ENCODE assay signal across 25 cellular contexts in the genomic region with DNA sequence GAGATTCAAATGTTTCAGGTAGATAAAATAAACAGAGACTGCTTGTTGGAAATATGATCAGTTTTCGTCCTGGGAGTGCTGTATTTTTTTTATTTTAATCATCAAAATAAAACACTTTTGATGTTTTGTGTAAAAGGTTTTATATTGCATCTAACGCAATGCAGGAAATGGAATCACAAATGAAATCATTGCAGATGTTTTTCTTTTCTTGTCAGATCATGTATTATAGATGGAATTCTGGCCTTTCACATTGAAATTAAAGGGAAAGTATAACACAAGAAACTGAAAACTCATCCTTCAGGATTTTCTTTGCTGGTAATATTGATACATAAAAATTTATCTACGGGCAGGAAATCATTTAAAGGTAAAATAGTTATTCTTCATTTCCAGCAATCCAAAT.
DNase-seq lines count a peak whose midpoint lies in the region; TF ChIP-seq lines count a peak whose summit lies in the region.
"Had no signal": no experiment of that assay in that cellular context is flagged by ENCODE, and none has a peak within 500 bp of the region (broad histone marks: within the 10 kb centered on the region; RNA-seq: fewer than 3 reads in every experiment).

No MANE protein-coding gene starts in this region.

- DNase-seq in MCF 10A (ENCODE audit: unreplicated experiment) (no peak), breast epithelium (ENCODE audit: low spot score in 2 of 2) (no peak), PC-9 (no peak), epithelial cell of prostate (ENCODE audit: low read depth, low spot score) (no peak), smooth muscle cell (lab: John Stamatoyannopoulos, UW; ENCODE audit: unreplicated experiment) (no peak), NCI-H2107 treated with DMSO at 0.1 percent for 48 hours (lab: John Stamatoyannopoulos, UW; ENCODE audit: unreplicated experiment) (no peak), DMS153 treated with DMSO at 0.1 percent for 48 hours (lab: John Stamatoyannopoulos, UW; ENCODE audit: unreplicated experiment) (no peak)
- DNase-seq in stimulated activated CD4-positive, alpha-beta T cell treated with anti-CD3 and anti-CD28 coated beads, Interleukin-1b, Interleukin-23, amount 100 ng/mL, for 48 hours, result no peak
- DNase-seq: activated effector memory CD4-positive, alpha-beta T cell treated with anti-CD3 and anti-CD28 coated beads, Interleukin-2, amount 50 U/mL, for 16 hours; effector CD4-positive, alpha-beta T cell; NCI-H1436 treated with DMSO at 0.1 percent for 48 hours; NCI-H510A; NK-92 treated with Interleukin-12 subunit alpha and Interleukin-12 subunit beta, amount 100 ng/mL, for 24 hours; Peyer's patch; SJCRH30; stimulated activated CD4-positive, alpha-beta T cell treated with anti-CD3 and anti-CD28 coated beads, Interleukin-2, amount 100 ng/mL, for 24 hours; upper lobe of left lung had no signal

- no peaks in the 10 kb centered on the region for H3K9me3 ChIP-seq in breast epithelium
- no peaks in the 10 kb centered on the region for H3K9me3 ChIP-seq in PC-9 (ENCODE audit: insufficient read depth, low read depth)
- H3K9me3 ChIP-seq in smooth muscle cell (replicated peaks; ENCODE audit: low read depth), result no peaks in the 10 kb centered on the region
- H3K9me3 ChIP-seq: esophagus muscularis mucosa, neutrophil, Peyer's patch, prostate gland, SJCRH30, upper lobe of left lung had no signal

- no TSS peak for BruUV-seq in MCF 10A (replicated peaks; lab: Mats Ljungman, UMichigan)
- no TSS peak for BruUV-seq in PC-9 (replicated peaks; lab: Mats Ljungman, UMichigan)

- peak overlapping the region; percentile 33 for H3K9ac ChIP-seq in smooth muscle cell (ENCODE audit: low read depth)

- intact Hi-C loops in MCF 10A (cut with micrococcal nuclease) (no loop called here), breast epithelium (cut with DNase I; ENCODE audit: low total_unique reads) (no loop called here), PC-9 (cut with micrococcal nuclease; ENCODE audit: unreplicated experiment) (no loop called here)

- no peaks in the 10 kb centered on the region for H3K9me3 Mint-ChIP-seq in MCF 10A (ENCODE audit: unreplicated experiment)
- H3K9me3 Mint-ChIP-seq: brain; T-helper 1 cell treated with Interleukin-12 subunit alpha and Interleukin-12 subunit beta and Interleukin-4 antibody, amounts not matched to agents 30 μg/mL and 1 μg/mL, for 36 hours had no signal

- 84% methylated on average over 3 of the region's 3 CpGs for WGBS in smooth muscle cell (ENCODE audit: low lambda C conversion rate)

- H3K36me3 Mint-ChIP-seq in MCF 10A (ENCODE audit: insufficient read depth, unreplicated experiment), result no peaks in the 10 kb centered on the region
- H3K36me3 Mint-ChIP-seq: brain had no signal

- peak overlapping the region; percentile 90 for H3K27ac Mint-ChIP-seq in MCF 10A (ENCODE audit: low read depth, unreplicated experiment)
- H3K27ac Mint-ChIP-seq: B cell; brain; T-helper 1 cell treated with Interleukin-12 subunit alpha and Interleukin-12 subunit beta and Interleukin-4 antibody, amounts not matched to agents 30 μg/mL and 1 μg/mL, for 36 hours had no signal

- TF ChIP-seq POLR2A in breast epithelium (IDR thresholded peaks at IDR 0.05), result no peak

- H3K4me3 ChIP-seq in breast epithelium (no peak overlapping the region), PC-9 (0 out of 2 replicates have a peak overlapping the region, but pooled peaks have one; percentile 9), smooth muscle cell (no peak overlapping the region)
- H3K4me3 ChIP-seq: esophagus muscularis mucosa, K562, Peyer's patch, prostate gland, SJCRH30, skin epidermis, upper lobe of left lung had no signal

- CTCF ChIA-PET in MCF 10A (lab: Yijun Ruan, JAX) (no interaction called here), PC-9 (lab: Charles Lee) (no interaction called here)

- H3K4me2 ChIP-seq in PC-9 (peak overlapping the region; percentile 14), smooth muscle cell (peak overlapping the region; percentile 74)

- H4K20me1 ChIP-seq in PC-9 (ENCODE audit: insufficient read depth) (no peaks in the 10 kb centered on the region), smooth muscle cell (ENCODE audit: low read depth) (no peaks in the 10 kb centered on the region)

- H3K27ac ChIP-seq in breast epithelium, result no peak overlapping the region
- no peak overlapping the region for H3K27ac ChIP-seq in PC-9
- H3K27ac ChIP-seq in epithelial cell of prostate, result peak overlapping the region; percentile 86
- H3K27ac ChIP-seq in smooth muscle cell (ENCODE audit: low read depth), result no peak overlapping the region
- H3K27ac ChIP-seq: esophagus muscularis mucosa, neutrophil, Peyer's patch, prostate gland, SJCRH30, skin epidermis, upper lobe of left lung had no signal

- H3K79me2 ChIP-seq in PC-9 (ENCODE audit: low read depth), result no peaks in the 10 kb centered on the region
- no peaks in the 10 kb centered on the region for H3K79me2 ChIP-seq in smooth muscle cell (ENCODE audit: low read depth)

- H3K27me3 ChIP-seq in breast epithelium (no peaks in the 10 kb centered on the region), PC-9 (ENCODE audit: insufficient read depth, low read depth) (no peaks in the 10 kb centered on the region), smooth muscle cell (ENCODE audit: low read depth) (no peaks in the 10 kb centered on the region)
- H3K27me3 ChIP-seq: neutrophil, Peyer's patch, SJCRH30, upper lobe of left lung had no signal

- peak overlapping the region; percentile 65 for H3K4me3 Mint-ChIP-seq in MCF 10A (ENCODE audit: unreplicated experiment)
- H3K4me3 Mint-ChIP-seq: B cell; brain; T-helper 1 cell treated with Interleukin-12 subunit alpha and Interleukin-12 subunit beta and Interleukin-4 antibody, amounts not matched to agents 30 μg/mL and 1 μg/mL, for 36 hours had no signal

- H3K36me3 ChIP-seq in breast epithelium (no peaks in the 10 kb centered on the region), PC-9 (ENCODE audit: low read depth) (no peaks in the 10 kb centered on the region), smooth muscle cell (ENCODE audit: low read depth) (no peaks in the 10 kb centered on the region)
- H3K36me3 ChIP-seq: esophagus muscularis mucosa, neutrophil, Peyer's patch, prostate gland, SJCRH30, upper lobe of left lung had no signal

- peaks cover 8% of the 10 kb centered on the region for H3K4me1 Mint-ChIP-seq in MCF 10A (ENCODE audit: insufficient read depth, unreplicated experiment)
- H3K4me1 Mint-ChIP-seq: B cell had no signal

- H3F3A ChIP-seq in PC-9 (ENCODE audit: insufficient read depth, low read depth) (no peaks in the 10 kb centered on the region), smooth muscle cell (ENCODE audit: low read depth) (no peaks in the 10 kb centered on the region)

- H3K27me3 Mint-ChIP-seq in MCF 10A (ENCODE audit: insufficient read depth, unreplicated experiment), result no peaks in the 10 kb centered on the region
- H3K27me3 Mint-ChIP-seq: B cell had no signal

- H3K4me1 ChIP-seq in breast epithelium (no peaks in the 10 kb centered on the region), PC-9 (replicated peaks; ENCODE audit: insufficient read depth) (peaks cover 10% of the 10 kb centered on the region; the same call in 1 of the 2 replicates), smooth muscle cell (ENCODE audit: low read depth) (no peaks in the 10 kb centered on the region)
- H3K4me1 ChIP-seq: esophagus muscularis mucosa, Peyer's patch, prostate gland, upper lobe of left lung had no signal

- no peaks in the 10 kb centered on the region for H3K9me2 ChIP-seq in PC-9 (ENCODE audit: insufficient read depth)

- H2AFZ ChIP-seq in PC-9 (no peak overlapping the region), smooth muscle cell (ENCODE audit: low read depth) (peak overlapping the region; percentile 57)

- POLR2A ChIA-PET in MCF 10A (lab: Yijun Ruan, JAX), result no interaction called here
- POLR2A ChIA-PET in PC-9 (lab: Charles Lee; ENCODE audit: unreplicated experiment), result interaction anchor here (0.6 kb wide), 1 partner anchor 748 kb away, joined by 8 read pairs; no protein-coding TSS in a partner anchor

- TF ChIP-seq CTCF in MCF 10A (IDR thresholded peaks at IDR 0.05; ENCODE audit: unreplicated experiment) (no peak), breast epithelium (IDR thresholded peaks at IDR 0.05) (no peak), PC-9 (conservative IDR thresholded peaks at IDR 0.05) (no peak), smooth muscle cell (IDR thresholded peaks at IDR 0.05; ENCODE audit: borderline replicate concordance, insufficient read depth, poor library complexity, severe bottlenecking) (no peak)
